In the genomic region with DNA sequence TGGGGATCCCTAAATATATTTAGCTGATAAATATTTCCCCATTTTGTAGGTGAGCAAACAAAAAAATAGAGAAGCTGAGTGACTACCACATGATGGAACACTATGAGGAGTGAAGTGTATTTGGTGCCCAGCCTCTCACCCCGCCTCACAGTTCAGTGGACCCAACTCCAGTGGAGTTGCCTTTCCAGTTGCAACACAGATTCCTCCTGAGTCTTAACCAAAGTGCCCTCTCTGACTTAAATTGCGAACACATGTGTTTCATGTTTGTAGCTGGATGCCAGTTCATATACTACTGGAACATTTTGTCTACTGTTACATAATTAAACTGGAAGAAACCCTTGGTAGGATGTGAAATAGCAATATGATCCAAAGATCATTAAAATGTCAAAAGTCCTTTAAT, we compare ENCODE assay signal across 17 cellular contexts.
"Had no signal": no experiment of that assay in that cellular context is flagged by ENCODE, and none has a peak within 500 bp of the region (broad histone marks: within the 10 kb centered on the region; RNA-seq: fewer than 3 reads in every experiment).

No MANE protein-coding gene starts in this region.

- H3K27ac ChIP-seq: RWPE1 had no signal

- DNase-seq: KBM-7, NCI-H1092 treated with DMSO at 0.1 percent for 48 hours, NCI-H1436, NCI-H187, NCI-H2029, NCI-H2081 treated with DMSO at 0.1 percent for 48 hours, NCI-H2171, NCI-H226, NCI-H446, NCI-H510A, NCI-H524 treated with DMSO at 0.1 percent for 48 hours, NCI-H69, NCI-H774, SHP77, SK-N-SH, SW 1271 had no signal

- H3K9me3 ChIP-seq: SK-N-SH had no signal
